1 cellular context compared by ENCODE assay signal in genomic region chr4:1406946-1407656, GRCh38.
TF ChIP-seq lines count a peak whose summit lies in the region.

No MANE protein-coding gene starts in this region.

TF ChIP-seq in WTC11, 78 proteins besides CTCF, POLR2A, EP300 and RAD21 (continued from another document):
- TF ChIP-seq HMGXB4 (CRISPR knock-in tag; IDR thresholded peaks at IDR 0.05): no peak
- no peak for TF ChIP-seq NR3C1 (CRISPR knock-in tag; conservative IDR thresholded peaks at IDR 0.05; ENCODE audit: low read depth)
